In genomic region chr18:9136315-9137141, GRCh38 we compare ENCODE assay signal across 8 cellular contexts. TPM values are rescaled to one million over a fixed set of nuclear protein-coding genes. Genes with fewer than 3 reads are reported as not detected.
DNase-seq lines count a peak whose midpoint lies in the region; ATAC-seq and TF ChIP-seq lines count a peak whose summit lies in the region.

Gene ANKRD12, plus strand, starts transcription at chr18:9136781. Its CDS starts 45,652 bp downstream, at chr18:9182433.

- TF ChIP-seq POLR2A in heart left ventricle (IDR thresholded peaks at IDR 0.05): peak in 1 of 2 donors; percentile 68
- TF ChIP-seq POLR2A in transverse colon (IDR thresholded peaks at IDR 0.05): peak; percentile 91

- in situ Hi-C loops in GM13977 (cut with MboI; ENCODE audit: low pct_unique_long_range_greater_than_20kb, low sequenced_read_pairs, unreplicated experiment) (no loop called here), transverse colon (cut with MboI; ENCODE audit: low pct_ligation_motif_present in 1 of 4, low pct_unique_long_range_greater_than_20kb in 1 of 4, low sequenced_read_pairs in 3 of 4) (no loop called here)

- peaks cover 69 to 72% (median 72%) of the 10 kb centered on the region in 3 donors for H3K4me1 Mint-ChIP-seq in T-cell

- no peak for TF ChIP-seq CTCF in GM13977 (IDR thresholded peaks at IDR 0.05; ENCODE audit: extremely low read depth, insufficient read depth, missing control alignments)
- TF ChIP-seq CTCF in heart left ventricle (IDR thresholded peaks at IDR 0.05): peak in 1 of 12 donors; percentile 4
- TF ChIP-seq CTCF in transverse colon (IDR thresholded peaks at IDR 0.05): no peak

- DNase-seq in GM13977 (ENCODE audit: low spot score) (peak; percentile 98), NCI-H146 (lab: John Stamatoyannopoulos, UW) (peak; percentile 99), T-cell (peak; percentile 91 to 99 (median 96)), heart left ventricle (peak; percentile 98 to 99 (median 98)), pons (ENCODE audit: low spot score) (peak; percentile 96), transverse colon (peak; percentile 99)

- no peaks in the 10 kb centered on the region for H3K27me3 Mint-ChIP-seq in T-cell

- WGBS in adipose tissue, 3 donors: 0 to 1% (median 1%) methylated on average over 72 to 90 of the region's 94 CpGs
- 0 to 1% (median 0%) methylated on average over 59 to 94 of the region's 94 CpGs for WGBS in heart left ventricle, 4 donors
- WGBS in transverse colon (ENCODE audit: low coverage in 1 of 2), 2 donors: 1% methylated on average over 47 of the region's 94 CpGs; no CpG with 5 or more reads in 1 of the 2 donors

- H3K9me3 ChIP-seq in heart left ventricle (no peaks in the 10 kb centered on the region), transverse colon (no peaks in the 10 kb centered on the region)

- intact Hi-C loops in heart left ventricle (cut with DNase I): loop anchor here (1.0 to 5.0 kb wide), 5 partner anchors 34 to 336 kb away; partner anchors contain the start of genes NDUFV2 (in 10 of the 10) and TWSG1 (in 1 of the 10)
- intact Hi-C loops in transverse colon (cut with DNase I; ENCODE audit: low total_unique reads): loop anchor here (5.0 kb wide), 1 partner anchor 429 kb away; the partner anchor contains the start of gene MTCL1

- H3K4me1 ChIP-seq in heart left ventricle (peaks cover 6 to 60% (median 43%) of the 10 kb centered on the region in 12 donors), transverse colon (peaks cover 11 to 67% (median 40%) of the 10 kb centered on the region in 4 donors)

- ATAC-seq in HG02870 (IDR thresholded peaks at IDR 0.05; ENCODE audit: unreplicated experiment) (peak; percentile 67), T-cell (replicated peaks in 1 of 4) (peak; percentile 74 to 78 (median 77)), heart left ventricle (peak; percentile 94 to 98 (median 96))

- H3K27ac Mint-ChIP-seq in T-cell: peak within 1 kb of the TSS; percentile 99

- H3K36me3 ChIP-seq in heart left ventricle (peaks cover 0 to 38% (median 36%) of the 10 kb centered on the region in 9 donors), transverse colon (peaks cover 0 to 10% (median 4%) of the 10 kb centered on the region in 4 donors)

- H3K4me3 ChIP-seq in heart left ventricle (peak within 1 kb of the TSS; percentile 62 to 96 (median 82)), transverse colon (peak within 1 kb of the TSS; percentile 77 to 92 (median 79))

- POLR2A ChIA-PET in T-cell (lab: Charles Lee): interaction anchor here (0.6 to 2.4 kb wide), 12 partner anchors 11 to 54 kb away, joined by 3 to 13 read pairs (median 4); partner anchors contain the start of gene NDUFV2 (in 2 of the 2)

- H3K9me3 Mint-ChIP-seq in T-cell: no peaks in the 10 kb centered on the region

- CTCF ChIA-PET in T-cell (lab: Charles Lee): interaction anchor here (0.5 to 5.9 kb wide), 12 partner anchors 9 to 63 kb away, joined by 3 to 31 read pairs (median 3); partner anchors contain the start of gene NDUFV2 (in 1 of the 2)

- H3K27ac ChIP-seq in adipose tissue (ENCODE audit: low read depth, low read length) (peak within 1 kb of the TSS; percentile 79), heart left ventricle (peak within 1 kb of the TSS; percentile 97 to 99 (median 98)), transverse colon (peak within 1 kb of the TSS; percentile 95 to 100 (median 99))

- H3K36me3 Mint-ChIP-seq in T-cell: peaks cover 33% of the 10 kb centered on the region

- H3K4me3 Mint-ChIP-seq in T-cell: peak within 1 kb of the TSS; percentile 93 to 98 (median 96)

- H3K27me3 ChIP-seq in heart left ventricle: no peaks in the 10 kb centered on the region
- H3K27me3 ChIP-seq in transverse colon: no peaks in the 10 kb centered on the region

- TF ChIP-seq EP300 in transverse colon (IDR thresholded peaks at IDR 0.05; ENCODE audit: low read depth): no peak

RNA-seq across cellular contexts. Expression of gene ANKRD12, which starts in this region (rescaled TPM):
- total RNA-seq in T-cell (100 to 1,000 TPM; 183 to 211 (median 199) TPM), heart left ventricle (10 to 100 TPM; 18.6 to 70.9 (median 53.8) TPM), transverse colon (10 to 100 TPM; 17.5 to 91.8 (median 59.1) TPM)
- polyA plus RNA-seq in adipose tissue (1 to 10 TPM; 5.4 to 8.1 (median 5.8) TPM), heart left ventricle (10 to 100 TPM in 1 of 2 donors, 1 to 10 TPM in 1; 7.7 to 20.9 TPM)

Comparison
In these comparisons a context has a peak if more than half of its experiments do, and no peak if none do; other contexts are left out.
1. Peak in every context shown above with its lines: DNase-seq, ATAC-seq, H3K4me3 ChIP-seq and H3K27ac ChIP-seq.